Comparison of ENCODE assay signal across 8 cellular contexts in the genomic region with DNA sequence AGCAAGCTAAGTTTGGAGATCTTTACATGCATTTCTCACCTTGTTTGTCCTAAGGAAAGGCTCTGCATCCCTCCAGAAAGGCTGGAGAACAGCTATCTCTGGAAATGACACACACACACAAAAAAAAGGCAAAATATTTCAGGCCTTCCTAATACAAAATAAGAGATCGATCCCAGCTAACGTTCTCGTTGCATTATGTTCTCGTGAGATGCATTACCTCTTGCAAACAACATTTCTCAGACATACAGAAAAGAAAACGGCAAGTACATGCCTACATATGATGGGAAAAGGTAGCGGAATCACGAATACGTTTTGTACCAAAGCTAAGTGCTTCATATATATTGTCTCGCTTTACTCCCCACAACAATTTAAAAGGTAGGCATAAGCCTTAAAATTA. TPM values are rescaled to one million over a fixed set of nuclear protein-coding genes. Genes with fewer than 3 reads are reported as not detected.
DNase-seq lines count a peak whose midpoint lies in the region; ATAC-seq and TF ChIP-seq lines count a peak whose summit lies in the region.

No MANE protein-coding gene starts in this region.

- H3K27me3 ChIP-seq in MG63 (no peaks in the 10 kb centered on the region), psoas muscle (ENCODE audit: insufficient read depth in 3 of 3, low read length in 2 of 3) (no peaks in the 10 kb centered on the region)

- no peaks in the 10 kb centered on the region for H3K9me3 Mint-ChIP-seq in T-helper 1 cell treated with Interleukin-12 subunit alpha and Interleukin-12 subunit beta and Interleukin-4 antibody, amounts not matched to agents 30 μg/mL and 1 μg/mL, for 36 hours

- H3K4me1 ChIP-seq in psoas muscle: peaks cover 7% of the 10 kb centered on the region

- H3K36me3 Mint-ChIP-seq in T-helper 1 cell treated with Interleukin-12 subunit alpha and Interleukin-12 subunit beta and Interleukin-4 antibody, amounts not matched to agents 30 μg/mL and 1 μg/mL, for 36 hours (ENCODE audit: low read depth): peaks cover 19% of the 10 kb centered on the region

- H3K9me3 ChIP-seq in MG63 (no peaks in the 10 kb centered on the region), psoas muscle (no peaks in the 10 kb centered on the region)

- no peak for ATAC-seq in psoas muscle

- H3K27ac ChIP-seq in epithelial cell of prostate (peak overlapping the region; percentile 50), psoas muscle (no peak overlapping the region)

- H3K4me3 Mint-ChIP-seq in T-helper 1 cell treated with Interleukin-12 subunit alpha and Interleukin-12 subunit beta and Interleukin-4 antibody, amounts not matched to agents 30 μg/mL and 1 μg/mL, for 36 hours: peak overlapping the region; percentile 90

- no peaks in the 10 kb centered on the region for H3K27me3 Mint-ChIP-seq in T-helper 1 cell treated with Interleukin-12 subunit alpha and Interleukin-12 subunit beta and Interleukin-4 antibody, amounts not matched to agents 30 μg/mL and 1 μg/mL, for 36 hours (ENCODE audit: low read depth)

- peaks cover 25% of the 10 kb centered on the region for H3K4me1 Mint-ChIP-seq in T-helper 1 cell treated with Interleukin-12 subunit alpha and Interleukin-12 subunit beta and Interleukin-4 antibody, amounts not matched to agents 30 μg/mL and 1 μg/mL, for 36 hours (ENCODE audit: low read depth)

- H3K4me3 ChIP-seq in MG63 (peak overlapping the region; percentile 82), psoas muscle (peak overlapping the region; percentile 94)

- H3K27ac Mint-ChIP-seq in T-helper 1 cell treated with Interleukin-12 subunit alpha and Interleukin-12 subunit beta and Interleukin-4 antibody, amounts not matched to agents 30 μg/mL and 1 μg/mL, for 36 hours: peak overlapping the region; percentile 87

- no peak for TF ChIP-seq CTCF in psoas muscle (IDR thresholded peaks at IDR 0.05)

- H3K36me3 ChIP-seq in MG63 (peaks cover 3% of the 10 kb centered on the region; the same call in 1 of the 2 replicates), psoas muscle (ENCODE audit: insufficient read depth in 1 of 2, low read depth in 1 of 2) (peaks cover 0 to 16% of the 10 kb centered on the region in 2 donors)

- intact Hi-C loops in psoas muscle (cut with DNase I): loop anchor here (5.0 to 10.0 kb wide), 2 partner anchors 567 to 795 kb away; a partner anchor contains a TSS

- WGBS in psoas muscle, 3 donors: 3 to 5% (median 4%) methylated on average over 9 of the region's 9 CpGs

- no peak for DNase-seq in T-helper 1 cell
- DNase-seq in MG63: no peak
- no peak for DNase-seq in epithelial cell of prostate (ENCODE audit: low read depth, low spot score)
- no peak for DNase-seq in psoas muscle
- no peak for DNase-seq in activated effector memory CD4-positive, alpha-beta T cell treated with anti-CD3 and anti-CD28 coated beads, Interleukin-2, amount 50 U/mL, for 16 hours
- DNase-seq in NCI-H1417 (lab: John Stamatoyannopoulos, UW): no peak
- no peak for DNase-seq in effector CD8-positive, alpha-beta T cell (lab: John Stamatoyannopoulos, UW)

RNA-seq across cellular contexts. Expression of a gene that starts 0.5 kb away (rescaled TPM):
- total RNA-seq in MG63 (2014; rRNA removed; shearing (Covaris generic); ENCODE audit: low replicate concordance): 4.8 and 6.9 TPM in 2 replicates
- total RNA-seq in psoas muscle: 1 to 10 TPM; 5.0 to 8.0 (median 6.9) TPM
- 10 to 100 TPM in 1 of 3 donors, 1 to 10 TPM in 2; 5.5 to 18.2 (median 7.6) TPM for polyA plus RNA-seq in psoas muscle
